Comparison of ENCODE assay signal across 22 cellular contexts in genomic region chr17:68221786-68222185, GRCh38.
DNase-seq lines count a peak whose midpoint lies in the region; ATAC-seq and TF ChIP-seq lines count a peak whose summit lies in the region.
"Had no signal": no experiment of that assay in that cellular context is flagged by ENCODE, and none has a peak within 500 bp of the region (broad histone marks: within the 10 kb centered on the region; RNA-seq: fewer than 3 reads in every experiment).

No MANE protein-coding gene starts in this region.

- H3K4me2 ChIP-seq in DOHH2 (ENCODE audit: low read length): peak overlapping the region; percentile 90
- peak overlapping the region; percentile 59 for H3K4me2 ChIP-seq in OCI-LY1 (ENCODE audit: low read length)

- TF ChIP-seq CTCF in DOHH2 (IDR thresholded peaks at IDR 0.05; ENCODE audit: low read depth, low read length, poor library complexity, severe bottlenecking) (no peak), OCI-LY1 (IDR thresholded peaks at IDR 0.05; ENCODE audit: low read length) (no peak)

- no peaks in the 10 kb centered on the region for H3K9me3 ChIP-seq in DOHH2 (ENCODE audit: control insufficient read depth, insufficient read depth, low read length)
- H3K9me3 ChIP-seq in OCI-LY1 (ENCODE audit: low read length): no peaks in the 10 kb centered on the region
- H3K9me3 ChIP-seq: MG63, ovary had no signal

- H3K9me2 ChIP-seq in DOHH2 (replicated peaks; ENCODE audit: control insufficient read depth, low read length) (no peaks in the 10 kb centered on the region), OCI-LY1 (ENCODE audit: low read depth, low read length) (no peaks in the 10 kb centered on the region)

- no peak for ATAC-seq in stimulated activated memory B cell treated with anti-CD40 and anti-IgM and Interleukin-4, amounts not matched to agents 10 μg/mL and 1 μg/mL and 100 μg/mL, for 72 hours
- no peak for ATAC-seq in GM21360 (IDR thresholded peaks at IDR 0.05; ENCODE audit: unreplicated experiment)
- ATAC-seq: activated CD4-positive, alpha-beta T cell treated with anti-CD3 and anti-CD28 coated beads for 36 hours had no signal

- no peak overlapping the region for H3K4me3 Mint-ChIP-seq in stimulated activated memory B cell treated with anti-CD40 and anti-IgM and Interleukin-4, amounts not matched to agents 10 μg/mL and 1 μg/mL and 100 μg/mL, for 72 hours
- H3K4me3 Mint-ChIP-seq: activated CD4-positive, alpha-beta T cell treated with anti-CD3 and anti-CD28 coated beads for 36 hours; CD14-positive monocyte; H9; nephron had no signal

- no peaks in the 10 kb centered on the region for H3K9me3 Mint-ChIP-seq in stimulated activated memory B cell treated with anti-CD40 and anti-IgM and Interleukin-4, amounts not matched to agents 10 μg/mL and 1 μg/mL and 100 μg/mL, for 72 hours
- H3K9me3 Mint-ChIP-seq: H9, nephron had no signal

- H3K4me3 ChIP-seq in DOHH2 (ENCODE audit: low read length) (peak overlapping the region; percentile 75), OCI-LY1 (ENCODE audit: low read depth, low read length, poor library complexity, severe bottlenecking) (peak overlapping the region; percentile 50)
- H3K4me3 ChIP-seq: MG63, ovary, skin epidermis had no signal

- H3K27me3 ChIP-seq in DOHH2 (ENCODE audit: control insufficient read depth, low read length) (no peaks in the 10 kb centered on the region), OCI-LY1 (ENCODE audit: insufficient read depth, low read length) (no peaks in the 10 kb centered on the region)
- H3K27me3 ChIP-seq: MG63, ovary had no signal

- H3K27ac ChIP-seq in DOHH2 (ENCODE audit: low read depth, low read length) (peak overlapping the region; percentile 96), OCI-LY1 (ENCODE audit: low read depth, low read length, poor library complexity, severe bottlenecking) (peak overlapping the region; percentile 89)
- H3K27ac ChIP-seq: ovary, skin epidermis had no signal

- peaks cover 44% of the 10 kb centered on the region for H3K36me3 Mint-ChIP-seq in stimulated activated memory B cell treated with anti-CD40 and anti-IgM and Interleukin-4, amounts not matched to agents 10 μg/mL and 1 μg/mL and 100 μg/mL, for 72 hours

- H3K4me1 Mint-ChIP-seq in stimulated activated memory B cell treated with anti-CD40 and anti-IgM and Interleukin-4, amounts not matched to agents 10 μg/mL and 1 μg/mL and 100 μg/mL, for 72 hours: peaks cover 54% of the 10 kb centered on the region
- H3K4me1 Mint-ChIP-seq: nephron had no signal

- peak overlapping the region; percentile 60 for H3K9ac ChIP-seq in OCI-LY1 (ENCODE audit: low read length)

- H3K27ac Mint-ChIP-seq in stimulated activated memory B cell treated with anti-CD40 and anti-IgM and Interleukin-4, amounts not matched to agents 10 μg/mL and 1 μg/mL and 100 μg/mL, for 72 hours: peak overlapping the region; percentile 5
- H3K27ac Mint-ChIP-seq: activated CD4-positive, alpha-beta T cell treated with anti-CD3 and anti-CD28 coated beads for 36 hours; H9 had no signal

- peaks cover 49% of the 10 kb centered on the region for H3F3A ChIP-seq in DOHH2 (ENCODE audit: control insufficient read depth, insufficient read depth)
- no peaks in the 10 kb centered on the region; the same call in 1 of the 2 replicates for H3F3A ChIP-seq in OCI-LY1 (ENCODE audit: insufficient read depth, low read length)

- no peaks in the 10 kb centered on the region for H4K20me1 ChIP-seq in DOHH2 (ENCODE audit: control insufficient read depth, insufficient read depth, low read depth, low read length)
- no peaks in the 10 kb centered on the region for H4K20me1 ChIP-seq in OCI-LY1 (ENCODE audit: insufficient read depth, low read length)

- H3K4me1 ChIP-seq in DOHH2 (ENCODE audit: control insufficient read depth, low read length): peaks cover 98% of the 10 kb centered on the region
- peaks cover 78% of the 10 kb centered on the region for H3K4me1 ChIP-seq in OCI-LY1 (ENCODE audit: insufficient read depth, low read length, severe bottlenecking)

- peaks cover 38% of the 10 kb centered on the region for H3K36me3 ChIP-seq in DOHH2 (ENCODE audit: control insufficient read depth, low read length)
- H3K36me3 ChIP-seq in OCI-LY1 (ENCODE audit: insufficient read depth, low read length): peaks cover 13% of the 10 kb centered on the region; the same call in 1 of the 2 replicates
- H3K36me3 ChIP-seq: MG63, ovary had no signal

- H2AFZ ChIP-seq in OCI-LY1 (ENCODE audit: low read length): no peak overlapping the region

- peaks cover 85% of the 10 kb centered on the region for H3K79me2 ChIP-seq in DOHH2 (ENCODE audit: control insufficient read depth, low read length)
- H3K79me2 ChIP-seq in OCI-LY1 (ENCODE audit: insufficient read depth, low read length): no peaks in the 10 kb centered on the region

- DNase-seq in islet precursor cell (peak; percentile 65), GM19238 (ENCODE audit: insufficient read length, low spot score) (no peak), NCI-H187 treated with DMSO at 0.1 percent for 48 hours (lab: John Stamatoyannopoulos, UW) (no peak)
- DNase-seq: activated CD4-positive, alpha-beta T cell treated with anti-CD3 and anti-CD28 coated beads for 36 hours; activated gamma-delta T cell; activated T-cell treated with anti-CD3 and anti-CD28 coated beads for 4 hours; EL; H9; KBM-7; MG63; midbrain; NCI-H1105 treated with DMSO at 0.1 percent for 48 hours; NCI-H2029 treated with DMSO at 0.1 percent for 48 hours; NCI-H2227 treated with DMSO at 0.1 percent for 48 hours; ovary had no signal

- H3K27me3 Mint-ChIP-seq in stimulated activated memory B cell treated with anti-CD40 and anti-IgM and Interleukin-4, amounts not matched to agents 10 μg/mL and 1 μg/mL and 100 μg/mL, for 72 hours: no peaks in the 10 kb centered on the region
- H3K27me3 Mint-ChIP-seq: activated CD4-positive, alpha-beta T cell treated with anti-CD3 and anti-CD28 coated beads for 36 hours had no signal
